In the genomic region with DNA sequence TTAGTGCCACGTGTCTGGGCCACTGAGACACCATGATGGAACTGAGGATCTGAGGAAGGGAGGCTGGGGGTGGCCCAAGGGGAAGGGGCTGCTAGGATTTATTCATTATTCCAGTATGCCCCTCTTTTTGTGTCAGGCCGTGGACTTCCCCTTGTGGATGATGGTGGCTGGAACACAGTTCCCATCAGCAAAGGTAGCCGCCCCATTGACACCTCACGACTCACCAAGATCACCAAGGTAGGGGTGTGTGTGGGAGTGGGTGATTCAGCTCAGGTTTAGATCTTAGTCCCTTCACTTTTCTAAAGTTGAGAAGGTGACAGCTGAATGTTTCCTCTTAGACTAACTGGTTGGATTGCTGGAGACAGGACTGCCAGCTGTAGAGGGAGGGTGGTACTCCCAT, we compare ENCODE assay signal across 20 cellular contexts. TPM values are rescaled to one million over a fixed set of nuclear protein-coding genes. Genes with fewer than 3 reads are reported as not detected.
DNase-seq lines count a peak whose midpoint lies in the region; ATAC-seq and TF ChIP-seq lines count a peak whose summit lies in the region.
"Had no signal": no experiment of that assay in that cellular context is flagged by ENCODE, and none has a peak within 500 bp of the region (broad histone marks: within the 10 kb centered on the region; RNA-seq: fewer than 3 reads in every experiment).

No MANE protein-coding gene starts in this region.

- no peak for DNase-seq in activated CD4-positive, CD25-positive, alpha-beta regulatory T cell (lab: John Stamatoyannopoulos, UW)
- peak; percentile 33 for DNase-seq in PC-3
- DNase-seq in activated naive CD8-positive, alpha-beta T cell treated with anti-CD3 and anti-CD28 coated beads for 36 hours: peak; percentile 26
- DNase-seq in stimulated activated CD4-positive, alpha-beta T cell treated with anti-CD3 and anti-CD28 coated beads, Interleukin-1b, Interleukin-23, amount 100 ng/mL, for 48 hours: peak; percentile 63
- DNase-seq in T-helper 9 cell: no peak
- DNase-seq in T-cell: no peak
- DNase-seq: 8988T; amniotic stem cell; CD4-positive, CD25-positive, alpha-beta regulatory T cell; EL; Kasumi-1; naive thymus-derived CD8-positive, alpha-beta T cell; NCI-H1436 treated with DMSO at 0.1 percent for 48 hours; NCI-H446; SHP77; spleen; trophoblast cell had no signal

- ATAC-seq in activated CD4-positive, CD25-positive, alpha-beta regulatory T cell treated with anti-CD3 and anti-CD28 coated beads, Interleukin-2, amount 50 U/mL, for 24 hours: peak; percentile 83 to 90
- ATAC-seq in PC-3 (peak; percentile 32; the same call in 1 of the 2 replicates), GM21717 (IDR thresholded peaks at IDR 0.05; ENCODE audit: unreplicated experiment) (no peak), T-cell (replicated peaks in 1 of 4) (no peak)
- ATAC-seq: naive thymus-derived CD8-positive, alpha-beta T cell had no signal

- no TSS peak for BruUV-seq in PC-3 (replicated peaks; lab: Mats Ljungman, UMichigan)

- no peaks in the 10 kb centered on the region for H3K27me3 ChIP-seq in PC-3 (ENCODE audit: low read length)
- H3K27me3 ChIP-seq: spleen had no signal

- intact Hi-C loops in PC-3 (cut with micrococcal nuclease): no loop called here

- CTCF ChIA-PET in PC-3 (lab: Charles Lee) (no interaction called here), T-cell (lab: Charles Lee) (interaction anchor here in 1 of 2 donors (0.6 kb wide), 1 partner anchor 428 kb away, joined by 3 read pairs; no protein-coding TSS in a partner anchor)

- H3K4me1 Mint-ChIP-seq in activated naive CD8-positive, alpha-beta T cell treated with anti-CD3 and anti-CD28 coated beads for 36 hours: peaks cover 19% of the 10 kb centered on the region
- H3K4me1 Mint-ChIP-seq in T-cell: no peaks in the 10 kb centered on the region

- no peak overlapping the region for H3K4me3 Mint-ChIP-seq in activated naive CD8-positive, alpha-beta T cell treated with anti-CD3 and anti-CD28 coated beads for 36 hours
- H3K4me3 Mint-ChIP-seq in T-cell: no peak overlapping the region
- H3K4me3 Mint-ChIP-seq: CD4-positive, CD25-positive, alpha-beta regulatory T cell; naive thymus-derived CD8-positive, alpha-beta T cell had no signal

- peaks cover 2% of the 10 kb centered on the region; the same call in 1 of the 2 replicates for H3K4me1 ChIP-seq in PC-3 (ENCODE audit: insufficient read depth, low read length)

- peaks cover 28% of the 10 kb centered on the region for H4K20me1 ChIP-seq in PC-3 (ENCODE audit: low read length)

- peaks cover 63% of the 10 kb centered on the region for H3K79me2 ChIP-seq in PC-3 (ENCODE audit: low read length)

- H3K4me3 ChIP-seq in PC-3 (ENCODE audit: low read length): no peak overlapping the region
- H3K4me3 ChIP-seq: prostate gland, spleen had no signal

- no peak overlapping the region for H3K27ac ChIP-seq in PC-3 (ENCODE audit: low read length)
- H3K27ac ChIP-seq: prostate gland, spleen had no signal

- no peak overlapping the region for H2AFZ ChIP-seq in PC-3 (ENCODE audit: low read length)

- H3K9me3 Mint-ChIP-seq in activated naive CD8-positive, alpha-beta T cell treated with anti-CD3 and anti-CD28 coated beads for 36 hours: no peaks in the 10 kb centered on the region
- no peaks in the 10 kb centered on the region for H3K9me3 Mint-ChIP-seq in T-cell
- H3K9me3 Mint-ChIP-seq: CD4-positive, CD25-positive, alpha-beta regulatory T cell; naive thymus-derived CD8-positive, alpha-beta T cell had no signal

- H3K9me2 ChIP-seq in PC-3 (replicated peaks; ENCODE audit: low read length): no peaks in the 10 kb centered on the region

- no peak overlapping the region for H3K9ac ChIP-seq in PC-3 (ENCODE audit: low read length)

- peak overlapping the region; percentile 71 for H3K27ac Mint-ChIP-seq in activated naive CD8-positive, alpha-beta T cell treated with anti-CD3 and anti-CD28 coated beads for 36 hours
- peak overlapping the region in 1 of 2 donors; percentile 22 for H3K27ac Mint-ChIP-seq in T-cell

- H3K36me3 Mint-ChIP-seq in activated naive CD8-positive, alpha-beta T cell treated with anti-CD3 and anti-CD28 coated beads for 36 hours: peaks cover 74% of the 10 kb centered on the region
- H3K36me3 Mint-ChIP-seq in T-cell: peaks cover 74% of the 10 kb centered on the region

- no peaks in the 10 kb centered on the region for H3K9me3 ChIP-seq in PC-3 (ENCODE audit: low read length)
- H3K9me3 ChIP-seq: prostate gland, spleen had no signal

- no peak overlapping the region for H3K4me2 ChIP-seq in PC-3 (ENCODE audit: low read length)

- POLR2A ChIA-PET in PC-3 (lab: Charles Lee; ENCODE audit: unreplicated experiment) (no interaction called here), T-cell (lab: Charles Lee) (no interaction called here)

- H3K36me3 ChIP-seq in PC-3 (ENCODE audit: low read depth, low read length): peaks cover 89% of the 10 kb centered on the region

- H3K27me3 Mint-ChIP-seq in activated naive CD8-positive, alpha-beta T cell treated with anti-CD3 and anti-CD28 coated beads for 36 hours: no peaks in the 10 kb centered on the region
- no peaks in the 10 kb centered on the region for H3K27me3 Mint-ChIP-seq in T-cell
- H3K27me3 Mint-ChIP-seq: CD4-positive, CD25-positive, alpha-beta regulatory T cell; naive thymus-derived CD8-positive, alpha-beta T cell had no signal

- H3F3A ChIP-seq in PC-3 (ENCODE audit: low read length, unreplicated experiment): no peaks in the 10 kb centered on the region

- no peak for TF ChIP-seq CTCF in PC-3 (conservative IDR thresholded peaks at IDR 0.05; ENCODE audit: low read depth, low read length)

RNA-seq across cellular contexts. Expression of a gene that starts 11.3 kb away (rescaled TPM):
- 463 and 599 TPM in 2 replicates for total RNA-seq in PC-3 (2014; rRNA removed)
- 100 to 1,000 TPM; 644 to 660 TPM for total RNA-seq in activated naive CD8-positive, alpha-beta T cell treated with anti-CD3 and anti-CD28 coated beads for 36 hours
- total RNA-seq in T-cell: 100 to 1,000 TPM; 232 to 290 (median 271) TPM

RNA-seq across cellular contexts. Expression of a gene that starts 11.7 kb away (rescaled TPM):
- total RNA-seq in PC-3 (2014; rRNA removed): 21.9 and 24.2 TPM in 2 replicates
- total RNA-seq in activated naive CD8-positive, alpha-beta T cell treated with anti-CD3 and anti-CD28 coated beads for 36 hours: 1 to 10 TPM; 2.1 to 3.4 TPM
- total RNA-seq in T-cell: 10 to 100 TPM in 3 of 5 donors, 1 to 10 TPM in 2; 8.3 to 13.8 (median 11.9) TPM

RNA-seq across cellular contexts. Expression of a gene that starts 26.7 kb away (rescaled TPM):
- total RNA-seq in PC-3 (2014; rRNA removed): 1,057 and 1,393 TPM in 2 replicates
- total RNA-seq in activated naive CD8-positive, alpha-beta T cell treated with anti-CD3 and anti-CD28 coated beads for 36 hours: 100 to 1,000 TPM; 257 to 282 TPM
- 100 to 1,000 TPM; 134 to 151 (median 149) TPM for total RNA-seq in T-cell

RNA-seq across cellular contexts. Expression of a gene that starts 35.7 kb away (rescaled TPM):
- total RNA-seq in PC-3 (2014; rRNA removed) (13.0 and 17.0 TPM in 2 replicates), T-cell (1 to 10 TPM; 3.2 to 5.9 (median 4.6) TPM)
- total RNA-seq in activated naive CD8-positive, alpha-beta T cell treated with anti-CD3 and anti-CD28 coated beads for 36 hours: 1 to 10 TPM; 5.0 to 6.8 TPM

RNA-seq across cellular contexts. Expression of a gene that starts 35.8 kb away (rescaled TPM):
- 184 and 193 TPM in 2 replicates for total RNA-seq in PC-3 (2014; rRNA removed)
- total RNA-seq in activated naive CD8-positive, alpha-beta T cell treated with anti-CD3 and anti-CD28 coated beads for 36 hours: 100 to 1,000 TPM; 175 to 177 TPM
- 10 to 100 TPM; 33.0 to 75.1 (median 53.3) TPM for total RNA-seq in T-cell

Comparison
In these comparisons a context has a peak if more than half of its experiments do, and no peak if none do; other contexts are left out.
1. ATAC-seq: peak in activated CD4-positive, CD25-positive, alpha-beta regulatory T cell treated with anti-CD3 and anti-CD28 coated beads, Interleukin-2, amount 50 U/mL, for 24 hours (2 of 2) and PC-3 (single experiment); none in GM21717 (single experiment) and T-cell (0 of 4).
2. DNase-seq: peak in PC-3 (single experiment), activated naive CD8-positive, alpha-beta T cell treated with anti-CD3 and anti-CD28 coated beads for 36 hours (single experiment) and stimulated activated CD4-positive, alpha-beta T cell treated with anti-CD3 and anti-CD28 coated beads, Interleukin-1b, Interleukin-23, amount 100 ng/mL, for 48 hours (single experiment); none in activated CD4-positive, CD25-positive, alpha-beta regulatory T cell (0 of 4), T-helper 9 cell (single experiment) and T-cell (0 of 34).